In the genomic region with DNA sequence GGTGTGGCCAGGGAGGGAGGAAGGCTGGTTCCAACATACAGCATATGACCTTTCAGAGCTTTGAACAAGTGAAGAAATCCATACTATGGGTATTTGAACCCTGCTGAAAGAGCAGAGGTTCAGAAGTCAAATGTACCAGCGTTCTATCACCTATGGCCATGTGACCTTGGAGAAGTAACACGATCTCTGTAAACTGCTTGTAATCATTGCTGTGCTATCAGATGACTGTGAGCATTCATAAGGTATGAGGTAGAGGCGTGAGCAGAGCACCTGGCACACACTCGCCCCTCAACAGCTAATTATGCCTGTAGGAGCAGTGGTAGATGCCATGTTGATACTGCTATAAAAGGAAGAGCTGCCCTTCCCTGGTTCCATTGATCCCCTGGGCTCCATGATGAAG, we compare ENCODE assay signal across 20 cellular contexts. TPM values are rescaled to one million over a fixed set of nuclear protein-coding genes. Genes with fewer than 3 reads are reported as not detected.
A peak's percentile ranks its signal among the peaks of the same experiment; 100 is the strongest.
DNase-seq lines count a peak whose midpoint lies in the region; ATAC-seq and TF ChIP-seq lines count a peak whose summit lies in the region.
"Had no signal": no experiment of that assay in that cellular context is flagged by ENCODE, and none has a peak within 500 bp of the region (broad histone marks: within the 10 kb centered on the region; RNA-seq: fewer than 3 reads in every experiment).

No MANE protein-coding gene starts in this region.

- H3K4me3 Mint-ChIP-seq in activated naive CD8-positive, alpha-beta T cell, result no peak overlapping the region
- no peak overlapping the region for H3K4me3 Mint-ChIP-seq in activated naive CD8-positive, alpha-beta T cell treated with anti-CD3 and anti-CD28 coated beads, Interleukin-2, amount 50 U/mL, for 24 hours
- no peak overlapping the region for H3K4me3 Mint-ChIP-seq in activated B cell treated with CpG ODN at 0.5 μM for 24 hours
- H3K4me3 Mint-ChIP-seq: activated CD4-positive, alpha-beta T cell treated with anti-CD3 and anti-CD28 coated beads, Interleukin-2, amount 10 ng/mL, durations not matched to agents 7 days and 5 days; T-helper 2 cell treated with Interferon-gamma antibody and Interleukin-4, amounts not matched to agents 5 μg/mL and 100 μg/mL, for 36 hours had no signal

- CTCF ChIA-PET in activated B cell treated with CpG ODN at 0.5 μM for 24 hours (lab: Charles Lee), result interaction anchor here (0.8 kb wide), 1 partner anchor 59 kb away, joined by 3 read pairs; no protein-coding TSS in a partner anchor

- peaks cover 3% of the 10 kb centered on the region for H3K4me1 Mint-ChIP-seq in activated naive CD8-positive, alpha-beta T cell (ENCODE audit: low read depth)
- H3K4me1 Mint-ChIP-seq in activated naive CD8-positive, alpha-beta T cell treated with anti-CD3 and anti-CD28 coated beads, Interleukin-2, amount 50 U/mL, for 24 hours, result no peaks in the 10 kb centered on the region
- no peaks in the 10 kb centered on the region for H3K4me1 Mint-ChIP-seq in activated B cell treated with CpG ODN at 0.5 μM for 24 hours

- no peak for DNase-seq in activated naive CD8-positive, alpha-beta T cell treated with anti-CD3 and anti-CD28 coated beads, Interleukin-2, amount 50 U/mL, for 24 hours
- DNase-seq in NCI-H2029 treated with DMSO at 0.1 percent for 48 hours (lab: John Stamatoyannopoulos, UW) (peak; percentile 83), activated B cell treated with CpG ODN at 0.5 μM for 24 hours (no peak)
- DNase-seq in NK-92 treated with Interleukin-12 subunit alpha and Interleukin-12 subunit beta, amount 100 ng/mL, for 24 hours (lab: John Stamatoyannopoulos, UW), result no peak
- DNase-seq: activated CD4-positive, alpha-beta T cell treated with anti-CD3 and anti-CD28 coated beads, Interleukin-2, amount 10 ng/mL, durations not matched to agents 7 days and 5 days; brain microvascular endothelial cell; kidney glomerular epithelial cell; NCI-H1930; NCI-H524; sigmoid colon; SK-N-SH; stimulated activated naive CD8-positive, alpha-beta T cell treated with anti-CD3 and anti-CD28 coated beads, Interleukin-15, Interleukin-2, amounts not matched to agents 100 U/mL and 50 U/mL, for 24 hours had no signal

- ATAC-seq in activated naive CD8-positive, alpha-beta T cell treated with anti-CD3 and anti-CD28 coated beads, Interleukin-2, amount 50 U/mL, for 24 hours, result no peak
- ATAC-seq in activated B cell treated with CpG ODN at 0.5 μM for 24 hours (ENCODE audit: low read depth) (no peak), GM19397 (IDR thresholded peaks at IDR 0.05; ENCODE audit: unreplicated experiment) (no peak), GM21619 (IDR thresholded peaks at IDR 0.05; ENCODE audit: unreplicated experiment) (no peak)
- ATAC-seq: stimulated activated naive CD8-positive, alpha-beta T cell treated with anti-CD3 and anti-CD28 coated beads, Interleukin-15, Interleukin-2, amounts not matched to agents 100 U/mL and 50 U/mL, for 24 hours had no signal

- no peaks in the 10 kb centered on the region for H3K27me3 Mint-ChIP-seq in activated naive CD8-positive, alpha-beta T cell
- H3K27me3 Mint-ChIP-seq in activated naive CD8-positive, alpha-beta T cell treated with anti-CD3 and anti-CD28 coated beads, Interleukin-2, amount 50 U/mL, for 24 hours, result no peaks in the 10 kb centered on the region
- H3K27me3 Mint-ChIP-seq in activated B cell treated with CpG ODN at 0.5 μM for 24 hours, result no peaks in the 10 kb centered on the region
- H3K27me3 Mint-ChIP-seq: activated CD4-positive, alpha-beta T cell treated with anti-CD3 and anti-CD28 coated beads, Interleukin-2, amount 10 ng/mL, durations not matched to agents 7 days and 5 days had no signal

- H3K36me3 Mint-ChIP-seq in activated naive CD8-positive, alpha-beta T cell, result peaks cover 10% of the 10 kb centered on the region
- peaks cover 37% of the 10 kb centered on the region for H3K36me3 Mint-ChIP-seq in activated naive CD8-positive, alpha-beta T cell treated with anti-CD3 and anti-CD28 coated beads, Interleukin-2, amount 50 U/mL, for 24 hours (ENCODE audit: low read depth)
- H3K36me3 Mint-ChIP-seq in activated B cell treated with CpG ODN at 0.5 μM for 24 hours (ENCODE audit: low read depth), result peaks cover 84% of the 10 kb centered on the region

- H3K27ac Mint-ChIP-seq in activated naive CD8-positive, alpha-beta T cell, result peak overlapping the region; percentile 50
- H3K27ac Mint-ChIP-seq in activated naive CD8-positive, alpha-beta T cell treated with anti-CD3 and anti-CD28 coated beads, Interleukin-2, amount 50 U/mL, for 24 hours, result no peak overlapping the region
- peak overlapping the region; percentile 35 for H3K27ac Mint-ChIP-seq in activated B cell treated with CpG ODN at 0.5 μM for 24 hours
- H3K27ac Mint-ChIP-seq: activated CD4-positive, alpha-beta T cell treated with anti-CD3 and anti-CD28 coated beads, Interleukin-2, amount 10 ng/mL, durations not matched to agents 7 days and 5 days; activated T-helper 2 cell treated with anti-CD3 and anti-CD28 coated beads, Interferon-gamma antibody, Interleukin-2, Interleukin-4, amounts not matched to agents 10 μg/mL and 5 μg/mL and 100 μg/mL, durations not matched to agents 14 hours and 24 hours and 36 hours; T-helper 2 cell treated with Interferon-gamma antibody and Interleukin-4, amounts not matched to agents 5 μg/mL and 100 μg/mL, for 36 hours had no signal

- no peak for TF ChIP-seq CTCF in activated B cell treated with CpG ODN at 0.5 μM for 24 hours (IDR thresholded peaks at IDR 0.05)

- POLR2A ChIA-PET in activated B cell treated with CpG ODN at 0.5 μM for 24 hours (lab: Charles Lee), result no interaction called here

- H3K9me3 Mint-ChIP-seq in activated naive CD8-positive, alpha-beta T cell (ENCODE audit: low read depth), result no peaks in the 10 kb centered on the region
- no peaks in the 10 kb centered on the region for H3K9me3 Mint-ChIP-seq in activated naive CD8-positive, alpha-beta T cell treated with anti-CD3 and anti-CD28 coated beads, Interleukin-2, amount 50 U/mL, for 24 hours
- peaks cover 3% of the 10 kb centered on the region for H3K9me3 Mint-ChIP-seq in activated B cell treated with CpG ODN at 0.5 μM for 24 hours
- H3K9me3 Mint-ChIP-seq: activated CD4-positive, alpha-beta T cell treated with anti-CD3 and anti-CD28 coated beads, Interleukin-2, amount 10 ng/mL, durations not matched to agents 7 days and 5 days; activated T-helper 2 cell treated with anti-CD3 and anti-CD28 coated beads, Interferon-gamma antibody, Interleukin-2, Interleukin-4, amounts not matched to agents 10 μg/mL and 5 μg/mL and 100 μg/mL, durations not matched to agents 14 hours and 24 hours and 36 hours; T-helper 2 cell treated with Interferon-gamma antibody and Interleukin-4, amounts not matched to agents 5 μg/mL and 100 μg/mL, for 36 hours had no signal

- intact Hi-C loops in activated B cell treated with CpG ODN at 0.5 μM for 24 hours (cut with micrococcal nuclease), result no loop called here

RNA-seq across cellular contexts. Expression of gene KLHL6, which starts 55.2 kb away (rescaled TPM):
- total RNA-seq in activated B cell treated with CpG ODN at 0.5 μM for 24 hours, result 34.6 and 41.7 TPM in 2 replicates
- total RNA-seq: epithelial cell of proximal tubule, fibroblast of villous mesenchyme, G401 had no signal
